In genomic region chr16:56708418-56708817, GRCh38 we compare ENCODE assay signal across 17 cellular contexts. TPM values are rescaled to one million over a fixed set of nuclear protein-coding genes. Genes with fewer than 3 reads are reported as not detected.
DNase-seq lines count a peak whose midpoint lies in the region; ATAC-seq, FAIRE-seq and TF ChIP-seq lines count a peak whose summit lies in the region.
"Had no signal": no experiment of that assay in that cellular context is flagged by ENCODE, and none has a peak within 500 bp of the region (broad histone marks: within the 10 kb centered on the region; RNA-seq: fewer than 3 reads in every experiment).

No MANE protein-coding gene starts in this region.

- BruUV-seq in HepG2 (replicated peaks; lab: Mats Ljungman, UMichigan): no TSS peak

- CTCF ChIA-PET in HepG2 (lab: Yijun Ruan, JAX; ENCODE audit: low intra/inter-chr PET ratio, low total read pairs): no interaction called here
- CTCF ChIA-PET in activated CD8-positive, alpha-beta T cell treated with anti-CD3 and anti-CD28 coated beads, Interleukin-2, amount 10 ng/mL, durations not matched to agents 7 days and 5 days (lab: Charles Lee): interaction anchor here (0.7 to 5.4 kb wide), 18 partner anchors 8 to 243 kb away, joined by 3 to 36 read pairs (median 4); partner anchors contain the start of gene MT1X

- H3K9me3 Mint-ChIP-seq in activated CD8-positive, alpha-beta T cell treated with anti-CD3 and anti-CD28 coated beads, Interleukin-2, amount 10 ng/mL, durations not matched to agents 7 days and 5 days (ENCODE audit: insufficient read depth): no peaks in the 10 kb centered on the region
- H3K9me3 Mint-ChIP-seq in effector memory CD8-positive, alpha-beta T cell: no peaks in the 10 kb centered on the region

- no peaks in the 10 kb centered on the region for H4K20me1 ChIP-seq in HepG2 (ENCODE audit: insufficient read depth, low read length)

- peak; percentile 56 for ATAC-seq in HepG2
- ATAC-seq in right lobe of liver: no peak
- peak; percentile 85 for ATAC-seq in activated CD8-positive, alpha-beta T cell treated with anti-CD3 and anti-CD28 coated beads, Interleukin-2, amount 10 ng/mL, durations not matched to agents 7 days and 5 days
- ATAC-seq in effector memory CD8-positive, alpha-beta T cell (replicated peaks): peak; percentile 91
- no peak for ATAC-seq in GM21360 (IDR thresholded peaks at IDR 0.05; ENCODE audit: unreplicated experiment)
- ATAC-seq: upper lobe of right lung had no signal

- no peak for DNase-seq in HepG2 (ENCODE audit: low spot score)
- no peak for DNase-seq in right lobe of liver
- peak; percentile 72 for DNase-seq in activated CD8-positive, alpha-beta T cell treated with anti-CD3 and anti-CD28 coated beads, Interleukin-2, amount 10 ng/mL, durations not matched to agents 7 days and 5 days
- peak; percentile 18 to 28 (median 24) for DNase-seq in effector memory CD8-positive, alpha-beta T cell
- no peak for DNase-seq in transverse colon
- DNase-seq in iPS-NIHi7 (ENCODE audit: extremely low spot score): no peak
- no peak for DNase-seq in breast epithelium (ENCODE audit: low spot score in 2 of 2)
- DNase-seq: adrenal gland, GM23248, NCI-H2107, NCI-H748 treated with DMSO at 0.1 percent for 48 hours, nephron progenitor cell, upper lobe of right lung had no signal

- no peak for FAIRE-seq in HepG2 (lab: Jason Lieb, UNC)
- FAIRE-seq: endothelial cell of umbilical vein, frontal cortex had no signal

- no peak for TF ChIP-seq POLR2A in HepG2 (IDR thresholded peaks at IDR 0.05; ENCODE audit: insufficient read depth in 1 of 2, low read depth in 2 of 2, low read length in 2 of 2)
- no peak for TF ChIP-seq POLR2A in right lobe of liver (IDR thresholded peaks at IDR 0.05)
- peak; percentile 11 for TF ChIP-seq POLR2A in transverse colon (IDR thresholded peaks at IDR 0.05)
- no peak for TF ChIP-seq POLR2A in breast epithelium (IDR thresholded peaks at IDR 0.05)

- H3K79me2 ChIP-seq in HepG2 (ENCODE audit: insufficient read depth, low read length): no peaks in the 10 kb centered on the region

- H3K27me3 ChIP-seq in HepG2 (ENCODE audit: control insufficient read depth in 1 of 2, insufficient read depth in 2 of 2, low read length in 2 of 2): peaks cover 5 to 16% of the 10 kb centered on the region in 2 experiments; a peak in 2 of 5 replicates
- no peaks in the 10 kb centered on the region for H3K27me3 ChIP-seq in right lobe of liver
- no peaks in the 10 kb centered on the region for H3K27me3 ChIP-seq in transverse colon
- H3K27me3 ChIP-seq in breast epithelium: no peaks in the 10 kb centered on the region
- H3K27me3 ChIP-seq: adrenal gland, upper lobe of right lung had no signal

- intact Hi-C loops in HepG2 (cut with micrococcal nuclease; ENCODE audit: unreplicated experiment) (no loop called here), right lobe of liver (cut with DNase I) (no loop called here), transverse colon (cut with DNase I; ENCODE audit: low total_unique reads) (no loop called here), breast epithelium (cut with DNase I; ENCODE audit: low total_unique reads) (loop anchor here (10.0 kb wide), 1 partner anchor 114 kb away; no protein-coding TSS in a partner anchor)

- no peak overlapping the region for H3K9ac ChIP-seq in HepG2 (ENCODE audit: insufficient read depth, low read depth, low read length)
- H3K9ac ChIP-seq: GM23248 had no signal

- peak overlapping the region; percentile 80 for H3K4me3 Mint-ChIP-seq in activated CD8-positive, alpha-beta T cell treated with anti-CD3 and anti-CD28 coated beads, Interleukin-2, amount 10 ng/mL, durations not matched to agents 7 days and 5 days
- H3K4me3 Mint-ChIP-seq in effector memory CD8-positive, alpha-beta T cell: peak overlapping the region; percentile 89 to 90
- H3K4me3 Mint-ChIP-seq: nephron progenitor cell had no signal

- TF ChIP-seq RAD21 in HepG2 (CRISPR knock-in tag; IDR thresholded peaks at IDR 0.05): no peak

- H3K4me3 ChIP-seq in HepG2 (replicated peaks in 1 of 3; ENCODE audit: insufficient read depth in 1 of 3, low read depth in 2 of 3, low read length in 3 of 3): no peak overlapping the region
- H3K4me3 ChIP-seq in right lobe of liver: no peak overlapping the region
- no peak overlapping the region for H3K4me3 ChIP-seq in transverse colon
- H3K4me3 ChIP-seq in breast epithelium: no peak overlapping the region
- H3K4me3 ChIP-seq: adrenal gland, GM23248, upper lobe of right lung had no signal

- H3K9me3 ChIP-seq in HepG2 (ENCODE audit: low read length): no peaks in the 10 kb centered on the region
- H3K9me3 ChIP-seq in right lobe of liver: no peaks in the 10 kb centered on the region
- no peaks in the 10 kb centered on the region for H3K9me3 ChIP-seq in transverse colon
- no peaks in the 10 kb centered on the region for H3K9me3 ChIP-seq in breast epithelium
- H3K9me3 ChIP-seq: adrenal gland, upper lobe of right lung had no signal

- H2AFZ ChIP-seq in HepG2 (ENCODE audit: low read length): no peak overlapping the region
- H2AFZ ChIP-seq: GM23248 had no signal

- H3K27ac ChIP-seq in HepG2 (ENCODE audit: extremely low read length, insufficient read depth, low read length): no peak overlapping the region
- no peak overlapping the region for H3K27ac ChIP-seq in right lobe of liver
- H3K27ac ChIP-seq in transverse colon: peak overlapping the region in 1 of 4 donors; percentile 35
- no peak overlapping the region for H3K27ac ChIP-seq in breast epithelium
- H3K27ac ChIP-seq: adrenal gland, GM23248 had no signal

- TF ChIP-seq EP300 in HepG2 (IDR thresholded peaks at IDR 0.05; ENCODE audit: low read depth in 2 of 2, low read length in 2 of 2) (no peak), HepG2 (CRISPR knock-in tag; IDR thresholded peaks at IDR 0.05; ENCODE audit: borderline replicate concordance) (no peak), transverse colon (IDR thresholded peaks at IDR 0.05; ENCODE audit: low read depth) (no peak)

- peaks cover 8% of the 10 kb centered on the region for H3K36me3 Mint-ChIP-seq in activated CD8-positive, alpha-beta T cell treated with anti-CD3 and anti-CD28 coated beads, Interleukin-2, amount 10 ng/mL, durations not matched to agents 7 days and 5 days (ENCODE audit: low read depth)
- peaks cover 4% of the 10 kb centered on the region for H3K36me3 Mint-ChIP-seq in effector memory CD8-positive, alpha-beta T cell (ENCODE audit: insufficient read depth)

- H3K4me2 ChIP-seq in HepG2 (ENCODE audit: low read depth, low read length): peak overlapping the region; percentile 57; the same call in 1 of the 2 replicates

- TF ChIP-seq CTCF in HepG2 (CRISPR knock-in tag; IDR thresholded peaks at IDR 0.05): no peak
- TF ChIP-seq CTCF in right lobe of liver (IDR thresholded peaks at IDR 0.05): no peak
- TF ChIP-seq CTCF in transverse colon (IDR thresholded peaks at IDR 0.05): no peak
- no peak for TF ChIP-seq CTCF in breast epithelium (IDR thresholded peaks at IDR 0.05)

- POLR2A ChIA-PET in HepG2 (lab: Yijun Ruan, JAX): no interaction called here
- POLR2A ChIA-PET in activated CD8-positive, alpha-beta T cell treated with anti-CD3 and anti-CD28 coated beads, Interleukin-2, amount 10 ng/mL, durations not matched to agents 7 days and 5 days (lab: Charles Lee): interaction anchor here (0.6 to 3.4 kb wide), 10 partner anchors 9 to 779 kb away, joined by 3 to 23 read pairs (median 4); partner anchors contain the start of genes MT1X and MT2A

- no peaks in the 10 kb centered on the region for H3K36me3 ChIP-seq in HepG2 (replicated peaks in 1 of 2; ENCODE audit: control insufficient read depth in 1 of 2, insufficient read depth in 2 of 2, low read length in 2 of 2)
- H3K36me3 ChIP-seq in right lobe of liver: no peaks in the 10 kb centered on the region
- H3K36me3 ChIP-seq in transverse colon: no peaks in the 10 kb centered on the region
- H3K36me3 ChIP-seq in breast epithelium: no peaks in the 10 kb centered on the region
- H3K36me3 ChIP-seq: adrenal gland, upper lobe of right lung had no signal

- 44% methylated on average over 4 of the region's 4 CpGs for WGBS in HepG2 (ENCODE audit: low lambda C conversion rate)
- 85% methylated on average over 4 of the region's 4 CpGs for WGBS in right lobe of liver (ENCODE audit: insufficient coverage, low coverage, low lambda C conversion rate, missing lambda C conversion rate)
- 75 to 87% methylated on average over 3 to 4 of the region's 4 CpGs for WGBS in transverse colon (ENCODE audit: low coverage in 1 of 2), 2 donors

- in situ Hi-C loops in HepG2 (cut with HindIII; ENCODE audit: extremely low pct_ligation_motif_present, low pct_unique_long_range_greater_than_20kb) (loop anchor here (10.0 kb wide), 1 partner anchor 194 kb away; no protein-coding TSS in a partner anchor), transverse colon (cut with MboI; ENCODE audit: low pct_ligation_motif_present in 1 of 4, low pct_unique_long_range_greater_than_20kb in 1 of 4, low sequenced_read_pairs in 3 of 4) (loop anchor here in 3 of 4 donors (5.0 to 10.0 kb wide), 4 partner anchors 124 to 196 kb away; partner anchors contain the start of gene MT3 (in 1 of the 3))

- H3K27me3 Mint-ChIP-seq in activated CD8-positive, alpha-beta T cell treated with anti-CD3 and anti-CD28 coated beads, Interleukin-2, amount 10 ng/mL, durations not matched to agents 7 days and 5 days (ENCODE audit: low read depth): no peaks in the 10 kb centered on the region
- H3K27me3 Mint-ChIP-seq in effector memory CD8-positive, alpha-beta T cell: no peaks in the 10 kb centered on the region

- peaks cover 24% of the 10 kb centered on the region for H3K4me1 ChIP-seq in HepG2 (ENCODE audit: insufficient read depth, low read length)
- H3K4me1 ChIP-seq in right lobe of liver: no peaks in the 10 kb centered on the region
- no peaks in the 10 kb centered on the region for H3K4me1 ChIP-seq in transverse colon
- no peaks in the 10 kb centered on the region for H3K4me1 ChIP-seq in breast epithelium
- H3K4me1 ChIP-seq: adrenal gland, upper lobe of right lung had no signal

- H3K4me1 Mint-ChIP-seq in activated CD8-positive, alpha-beta T cell treated with anti-CD3 and anti-CD28 coated beads, Interleukin-2, amount 10 ng/mL, durations not matched to agents 7 days and 5 days (ENCODE audit: low read depth): peaks cover 41% of the 10 kb centered on the region
- peaks cover 30 to 31% of the 10 kb centered on the region in 2 donors for H3K4me1 Mint-ChIP-seq in effector memory CD8-positive, alpha-beta T cell (ENCODE audit: low read depth in 2 of 2)
- H3K4me1 Mint-ChIP-seq: nephron progenitor cell had no signal

- peak overlapping the region; percentile 93 for H3K27ac Mint-ChIP-seq in activated CD8-positive, alpha-beta T cell treated with anti-CD3 and anti-CD28 coated beads, Interleukin-2, amount 10 ng/mL, durations not matched to agents 7 days and 5 days
- H3K27ac Mint-ChIP-seq in effector memory CD8-positive, alpha-beta T cell: peak overlapping the region; percentile 92 to 96
- H3K27ac Mint-ChIP-seq: nephron progenitor cell had no signal

RNA-seq across cellular contexts. Expression of gene NUP93, which starts 21.5 kb away (rescaled TPM):
- total RNA-seq in HepG2 (2016; rRNA removed; fragmentation: Illumina TruSeq; extraction: Trizol) (140 and 192 TPM in 2 replicates), right lobe of liver (10 to 100 TPM in 4 of 6 experiments, 1 to 10 TPM in 2; 8.3 to 17.0 (median 12.8) TPM), transverse colon (10 to 100 TPM in 3 of 4 donors, 1 to 10 TPM in 1; 8.6 to 42.4 (median 20.6) TPM), breast epithelium (10 to 100 TPM; 29.4 to 48.8 (median 32.6) TPM)
- total RNA-seq in HepG2 (2016; cell fraction: cytosol; rRNA removed; fragmentation: Illumina TruSeq; extraction: Trizol; ENCODE audit: low read depth): 26.3 and 31.0 TPM in 2 replicates
- 144 and 197 TPM in 2 replicates for total RNA-seq in HepG2 (2016; cell fraction: insoluble cytoplasmic fraction; rRNA removed; fragmentation: Illumina TruSeq; extraction: Trizol)
- 41.3 and 54.1 TPM in 2 replicates for total RNA-seq in HepG2 (2016; cell fraction: membrane; rRNA removed; fragmentation: Illumina TruSeq; extraction: Trizol)
- total RNA-seq in HepG2 (2016; cell fraction: nucleus; rRNA removed; fragmentation: Illumina TruSeq; extraction: Trizol): 83.7 and 88.0 TPM in 2 replicates
- polyA plus RNA-seq in HepG2 (2011; rRNA removed): 50.1 and 58.5 TPM in 2 replicates
- polyA plus RNA-seq in HepG2 (2011; cell fraction: cytosol; rRNA removed): 39.7 and 48.2 TPM in 2 replicates
- 68.9 and 73.2 TPM in 2 replicates for polyA plus RNA-seq in HepG2 (2011; cell fraction: nucleus; rRNA removed)
- 61.3 and 62.5 TPM in 2 replicates for polyA plus RNA-seq in HepG2 (2012)
- polyA plus RNA-seq in HepG2 (2016; cell fraction: cytosol; fragmentation: Illumina TruSeq; extraction: Trizol; ENCODE audit: low read depth): 13.7 and 15.4 TPM in 2 replicates
- polyA plus RNA-seq in HepG2 (2016; cell fraction: insoluble cytoplasmic fraction; fragmentation: Illumina TruSeq; extraction: Trizol; ENCODE audit: low read depth): 127 and 140 TPM in 2 replicates
- polyA plus RNA-seq in HepG2 (2016; cell fraction: membrane; fragmentation: Illumina TruSeq; extraction: Trizol; ENCODE audit: low read depth): 22.4 and 22.7 TPM in 2 replicates
- 109 and 116 TPM in 2 replicates for polyA plus RNA-seq in HepG2 (2016; cell fraction: nucleus; fragmentation: Illumina TruSeq; extraction: Trizol; ENCODE audit: insufficient read depth, low read depth)
- 130 and 202 TPM in 2 replicates for polyA minus RNA-seq in HepG2 (2011; rRNA and poly(A)+ RNA removed; ENCODE audit: low replicate concordance)
- 51.7 and 53.7 TPM in 2 replicates for polyA minus RNA-seq in HepG2 (2011; cell fraction: cytosol; rRNA and poly(A)+ RNA removed)
- 49.1 and 65.1 TPM in 2 replicates for polyA minus RNA-seq in HepG2 (2011; cell fraction: nucleus; rRNA and poly(A)+ RNA removed)
- 100 to 1,000 TPM; 129 to 143 TPM for total RNA-seq in activated CD8-positive, alpha-beta T cell treated with anti-CD3 and anti-CD28 coated beads, Interleukin-2, amount 10 ng/mL, durations not matched to agents 7 days and 5 days

RNA-seq across cellular contexts. Expression of gene MT1X, which starts 26.1 kb away (rescaled TPM):
- total RNA-seq in HepG2 (2016; rRNA removed; fragmentation: Illumina TruSeq; extraction: Trizol): 288 and 327 TPM in 2 replicates
- 73.9 and 100 TPM in 2 replicates for total RNA-seq in HepG2 (2016; cell fraction: cytosol; rRNA removed; fragmentation: Illumina TruSeq; extraction: Trizol; ENCODE audit: low read depth)
- total RNA-seq in HepG2 (2016; cell fraction: insoluble cytoplasmic fraction; rRNA removed; fragmentation: Illumina TruSeq; extraction: Trizol): 257 and 313 TPM in 2 replicates
- 97.1 and 117 TPM in 2 replicates for total RNA-seq in HepG2 (2016; cell fraction: membrane; rRNA removed; fragmentation: Illumina TruSeq; extraction: Trizol)
- 90.2 and 125 TPM in 2 replicates for total RNA-seq in HepG2 (2016; cell fraction: nucleus; rRNA removed; fragmentation: Illumina TruSeq; extraction: Trizol)
- polyA plus RNA-seq in HepG2 (2011; rRNA removed): 9.8 and 19.7 TPM in 2 replicates
- 45.2 and 131 TPM in 2 replicates for polyA plus RNA-seq in HepG2 (2011; cell fraction: cytosol; rRNA removed)
- 13.2 and 26.8 TPM in 2 replicates for polyA plus RNA-seq in HepG2 (2011; cell fraction: nucleus; rRNA removed)
- polyA plus RNA-seq in HepG2 (2012): 19.2 and 23.8 TPM in 2 replicates
- 63.5 and 83.4 TPM in 2 replicates for polyA plus RNA-seq in HepG2 (2016; cell fraction: cytosol; fragmentation: Illumina TruSeq; extraction: Trizol; ENCODE audit: low read depth)
- polyA plus RNA-seq in HepG2 (2016; cell fraction: insoluble cytoplasmic fraction; fragmentation: Illumina TruSeq; extraction: Trizol; ENCODE audit: low read depth): 331 and 345 TPM in 2 replicates
- 110 and 112 TPM in 2 replicates for polyA plus RNA-seq in HepG2 (2016; cell fraction: membrane; fragmentation: Illumina TruSeq; extraction: Trizol; ENCODE audit: low read depth)
- polyA plus RNA-seq in HepG2 (2016; cell fraction: nucleus; fragmentation: Illumina TruSeq; extraction: Trizol; ENCODE audit: insufficient read depth, low read depth): 198 and 202 TPM in 2 replicates
- 60.6 and 119 TPM in 2 replicates for polyA minus RNA-seq in HepG2 (2011; rRNA and poly(A)+ RNA removed; ENCODE audit: low replicate concordance)
- 14.0 and 19.4 TPM in 2 replicates for polyA minus RNA-seq in HepG2 (2011; cell fraction: cytosol; rRNA and poly(A)+ RNA removed)
- polyA minus RNA-seq in HepG2 (2011; cell fraction: nucleus; rRNA and poly(A)+ RNA removed): 6.5 and 8.1 TPM in 2 replicates
- 1,000 to 10,000 TPM in 4 of 6 experiments, 100 to 1,000 TPM in 2; 808 to 2,440 (median 1,620) TPM for total RNA-seq in right lobe of liver
- 10 to 100 TPM; 85.3 to 86.0 TPM for total RNA-seq in activated CD8-positive, alpha-beta T cell treated with anti-CD3 and anti-CD28 coated beads, Interleukin-2, amount 10 ng/mL, durations not matched to agents 7 days and 5 days
- 100 to 1,000 TPM in 3 of 4 donors, 10 to 100 TPM in 1; 40.4 to 784 (median 274) TPM for total RNA-seq in transverse colon
- 1,000 to 10,000 TPM; 2,679 to 5,417 (median 3,885) TPM for total RNA-seq in breast epithelium

RNA-seq across cellular contexts. Expression of gene MT1H, which starts 38.8 kb away (rescaled TPM):
- total RNA-seq in HepG2 (2016; rRNA removed; fragmentation: Illumina TruSeq; extraction: Trizol) (0.60 TPM in 1 of 2 replicates, not detected in the other), right lobe of liver (1,000 to 10,000 TPM in 2 of 6 experiments, 100 to 1,000 TPM in 2, under 1 TPM in 1, not detected in 1; 0.74 to 1,258 (median 358) TPM), transverse colon (100 to 1,000 TPM in 1 of 4 donors, 1 to 10 TPM in 2, not detected in 1; 3.0 to 526 (median 5.6) TPM), breast epithelium (not detected)
- total RNA-seq in HepG2 (2016; cell fraction: cytosol; rRNA removed; fragmentation: Illumina TruSeq; extraction: Trizol; ENCODE audit: low read depth): not detected in 2 replicates
- total RNA-seq in HepG2 (2016; cell fraction: insoluble cytoplasmic fraction; rRNA removed; fragmentation: Illumina TruSeq; extraction: Trizol): not detected in 2 replicates
- total RNA-seq in HepG2 (2016; cell fraction: membrane; rRNA removed; fragmentation: Illumina TruSeq; extraction: Trizol): not detected in 2 replicates
- total RNA-seq in HepG2 (2016; cell fraction: nucleus; rRNA removed; fragmentation: Illumina TruSeq; extraction: Trizol): 0.65 TPM in 1 of 2 replicates, not detected in the other
- polyA plus RNA-seq in HepG2 (2011; rRNA removed): not detected in 2 replicates
- not detected in 2 replicates for polyA plus RNA-seq in HepG2 (2011; cell fraction: cytosol; rRNA removed)
- not detected in 2 replicates for polyA plus RNA-seq in HepG2 (2011; cell fraction: nucleus; rRNA removed)
- not detected in 2 replicates for polyA plus RNA-seq in HepG2 (2012)
- 0.37 TPM in 1 of 2 replicates, not detected in the other for polyA plus RNA-seq in HepG2 (2016; cell fraction: cytosol; fragmentation: Illumina TruSeq; extraction: Trizol; ENCODE audit: low read depth)
- polyA plus RNA-seq in HepG2 (2016; cell fraction: insoluble cytoplasmic fraction; fragmentation: Illumina TruSeq; extraction: Trizol; ENCODE audit: low read depth): 1.2 TPM in 1 of 2 replicates, not detected in the other
- polyA plus RNA-seq in HepG2 (2016; cell fraction: membrane; fragmentation: Illumina TruSeq; extraction: Trizol; ENCODE audit: low read depth): not detected in 2 replicates
- 2.4 TPM in 1 of 2 replicates, not detected in the other for polyA plus RNA-seq in HepG2 (2016; cell fraction: nucleus; fragmentation: Illumina TruSeq; extraction: Trizol; ENCODE audit: insufficient read depth, low read depth)
- not detected in 2 replicates for polyA minus RNA-seq in HepG2 (2011; rRNA and poly(A)+ RNA removed; ENCODE audit: low replicate concordance)
- polyA minus RNA-seq in HepG2 (2011; cell fraction: cytosol; rRNA and poly(A)+ RNA removed): not detected in 2 replicates
- not detected in 2 replicates for polyA minus RNA-seq in HepG2 (2011; cell fraction: nucleus; rRNA and poly(A)+ RNA removed)
- 1 to 10 TPM in 1 of 2 experiments, under 1 TPM in 1; 0.84 to 1.9 TPM for total RNA-seq in activated CD8-positive, alpha-beta T cell treated with anti-CD3 and anti-CD28 coated beads, Interleukin-2, amount 10 ng/mL, durations not matched to agents 7 days and 5 days
- total RNA-seq: endothelial cell of umbilical vein, frontal cortex, GM23248, M059J had no signal
- polyA plus RNA-seq: endothelial cell of umbilical vein, GM23248 had no signal

RNA-seq across cellular contexts. Expression of gene MT1G, which starts 40.6 kb away (rescaled TPM):
- total RNA-seq in HepG2 (2016; rRNA removed; fragmentation: Illumina TruSeq; extraction: Trizol): 377 and 511 TPM in 2 replicates
- 81.8 and 119 TPM in 2 replicates for total RNA-seq in HepG2 (2016; cell fraction: cytosol; rRNA removed; fragmentation: Illumina TruSeq; extraction: Trizol; ENCODE audit: low read depth)
- total RNA-seq in HepG2 (2016; cell fraction: insoluble cytoplasmic fraction; rRNA removed; fragmentation: Illumina TruSeq; extraction: Trizol): 362 and 548 TPM in 2 replicates
- total RNA-seq in HepG2 (2016; cell fraction: membrane; rRNA removed; fragmentation: Illumina TruSeq; extraction: Trizol): 191 and 213 TPM in 2 replicates
- 142 and 170 TPM in 2 replicates for total RNA-seq in HepG2 (2016; cell fraction: nucleus; rRNA removed; fragmentation: Illumina TruSeq; extraction: Trizol)
- polyA plus RNA-seq in HepG2 (2011; rRNA removed): 1.1 and 3.6 TPM in 2 replicates
- 1.00 and 10.2 TPM in 2 replicates for polyA plus RNA-seq in HepG2 (2011; cell fraction: cytosol; rRNA removed)
- 2.0 and 3.1 TPM in 2 replicates for polyA plus RNA-seq in HepG2 (2011; cell fraction: nucleus; rRNA removed)
- polyA plus RNA-seq in HepG2 (2012): 11.3 and 12.1 TPM in 2 replicates
- 179 and 216 TPM in 2 replicates for polyA plus RNA-seq in HepG2 (2016; cell fraction: cytosol; fragmentation: Illumina TruSeq; extraction: Trizol; ENCODE audit: low read depth)
- 943 and 977 TPM in 2 replicates for polyA plus RNA-seq in HepG2 (2016; cell fraction: insoluble cytoplasmic fraction; fragmentation: Illumina TruSeq; extraction: Trizol; ENCODE audit: low read depth)
- 335 and 361 TPM in 2 replicates for polyA plus RNA-seq in HepG2 (2016; cell fraction: membrane; fragmentation: Illumina TruSeq; extraction: Trizol; ENCODE audit: low read depth)
- 454 and 473 TPM in 2 replicates for polyA plus RNA-seq in HepG2 (2016; cell fraction: nucleus; fragmentation: Illumina TruSeq; extraction: Trizol; ENCODE audit: insufficient read depth, low read depth)
- 4.1 TPM in 1 of 2 replicates, not detected in the other for polyA minus RNA-seq in HepG2 (2011; rRNA and poly(A)+ RNA removed; ENCODE audit: low replicate concordance)
- polyA minus RNA-seq in HepG2 (2011; cell fraction: cytosol; rRNA and poly(A)+ RNA removed): 2.0 TPM in 1 of 2 replicates, not detected in the other
- not detected in 2 replicates for polyA minus RNA-seq in HepG2 (2011; cell fraction: nucleus; rRNA and poly(A)+ RNA removed)
- 1,000 to 10,000 TPM in 4 of 6 experiments, 100 to 1,000 TPM in 2; 490 to 8,056 (median 1,365) TPM for total RNA-seq in right lobe of liver
- total RNA-seq in activated CD8-positive, alpha-beta T cell treated with anti-CD3 and anti-CD28 coated beads, Interleukin-2, amount 10 ng/mL, durations not matched to agents 7 days and 5 days: 10 to 100 TPM; 30.6 to 36.2 TPM
- 1,000 to 10,000 TPM in 1 of 4 donors, 100 to 1,000 TPM in 1, 10 to 100 TPM in 2; 21.0 to 1,835 (median 81.0) TPM for total RNA-seq in transverse colon
- 100 to 1,000 TPM in 1 of 3 donors, 10 to 100 TPM in 2; 20.0 to 224 (median 48.3) TPM for total RNA-seq in breast epithelium
- total RNA-seq: endothelial cell of umbilical vein, frontal cortex, GM23248 had no signal
- polyA plus RNA-seq: endothelial cell of umbilical vein had no signal

RNA-seq across cellular contexts. Expression of gene MT1F, which starts 50.7 kb away (rescaled TPM):
- total RNA-seq in HepG2 (2016; rRNA removed; fragmentation: Illumina TruSeq; extraction: Trizol): 169 and 211 TPM in 2 replicates
- total RNA-seq in HepG2 (2016; cell fraction: cytosol; rRNA removed; fragmentation: Illumina TruSeq; extraction: Trizol; ENCODE audit: low read depth): 74.8 and 116 TPM in 2 replicates
- total RNA-seq in HepG2 (2016; cell fraction: insoluble cytoplasmic fraction; rRNA removed; fragmentation: Illumina TruSeq; extraction: Trizol): 152 and 218 TPM in 2 replicates
- 102 and 129 TPM in 2 replicates for total RNA-seq in HepG2 (2016; cell fraction: membrane; rRNA removed; fragmentation: Illumina TruSeq; extraction: Trizol)
- 74.7 and 86.2 TPM in 2 replicates for total RNA-seq in HepG2 (2016; cell fraction: nucleus; rRNA removed; fragmentation: Illumina TruSeq; extraction: Trizol)
- 1.2 and 1.9 TPM in 2 replicates for polyA plus RNA-seq in HepG2 (2011; rRNA removed)
- 0.65 and 3.2 TPM in 2 replicates for polyA plus RNA-seq in HepG2 (2011; cell fraction: cytosol; rRNA removed)
- polyA plus RNA-seq in HepG2 (2011; cell fraction: nucleus; rRNA removed): 0.74 and 1.2 TPM in 2 replicates
- polyA plus RNA-seq in HepG2 (2012): 7.4 and 10.6 TPM in 2 replicates
- 118 and 166 TPM in 2 replicates for polyA plus RNA-seq in HepG2 (2016; cell fraction: cytosol; fragmentation: Illumina TruSeq; extraction: Trizol; ENCODE audit: low read depth)
- 244 and 275 TPM in 2 replicates for polyA plus RNA-seq in HepG2 (2016; cell fraction: insoluble cytoplasmic fraction; fragmentation: Illumina TruSeq; extraction: Trizol; ENCODE audit: low read depth)
- 146 and 151 TPM in 2 replicates for polyA plus RNA-seq in HepG2 (2016; cell fraction: membrane; fragmentation: Illumina TruSeq; extraction: Trizol; ENCODE audit: low read depth)
- 115 and 132 TPM in 2 replicates for polyA plus RNA-seq in HepG2 (2016; cell fraction: nucleus; fragmentation: Illumina TruSeq; extraction: Trizol; ENCODE audit: insufficient read depth, low read depth)
- 0.28 and 5.1 TPM in 2 replicates for polyA minus RNA-seq in HepG2 (2011; rRNA and poly(A)+ RNA removed; ENCODE audit: low replicate concordance)
- 1.3 and 2.2 TPM in 2 replicates for polyA minus RNA-seq in HepG2 (2011; cell fraction: cytosol; rRNA and poly(A)+ RNA removed)
- 0.64 TPM in 1 of 2 replicates, not detected in the other for polyA minus RNA-seq in HepG2 (2011; cell fraction: nucleus; rRNA and poly(A)+ RNA removed)
- total RNA-seq in right lobe of liver: 100 to 1,000 TPM in 4 of 6 experiments, 10 to 100 TPM in 2; 10.1 to 934 (median 197) TPM
- total RNA-seq in activated CD8-positive, alpha-beta T cell treated with anti-CD3 and anti-CD28 coated beads, Interleukin-2, amount 10 ng/mL, durations not matched to agents 7 days and 5 days: 10 to 100 TPM; 25.8 to 28.0 TPM
- total RNA-seq in transverse colon: 10 to 100 TPM in 3 of 4 donors, 1 to 10 TPM in 1; 6.8 to 54.5 (median 18.9) TPM
- total RNA-seq in breast epithelium: 10 to 100 TPM in 2 of 3 donors, 1 to 10 TPM in 1; 9.1 to 34.0 (median 12.1) TPM

Comparison
In these comparisons a context has a peak if more than half of its experiments do, and no peak if none do; other contexts are left out.
1. ATAC-seq: peak in HepG2 (single experiment), activated CD8-positive, alpha-beta T cell treated with anti-CD3 and anti-CD28 coated beads, Interleukin-2, amount 10 ng/mL, durations not matched to agents 7 days and 5 days (single experiment) and effector memory CD8-positive, alpha-beta T cell (single experiment); none in right lobe of liver (0 of 4) and GM21360 (single experiment).
2. DNase-seq: peak in activated CD8-positive, alpha-beta T cell treated with anti-CD3 and anti-CD28 coated beads, Interleukin-2, amount 10 ng/mL, durations not matched to agents 7 days and 5 days (single experiment) and effector memory CD8-positive, alpha-beta T cell (3 of 3); none in HepG2 (single experiment), right lobe of liver (0 of 3), transverse colon (single experiment), iPS-NIHi7 (single experiment) and breast epithelium (0 of 2).